ENCODE assay signal across 1 cellular context in the genomic region with DNA sequence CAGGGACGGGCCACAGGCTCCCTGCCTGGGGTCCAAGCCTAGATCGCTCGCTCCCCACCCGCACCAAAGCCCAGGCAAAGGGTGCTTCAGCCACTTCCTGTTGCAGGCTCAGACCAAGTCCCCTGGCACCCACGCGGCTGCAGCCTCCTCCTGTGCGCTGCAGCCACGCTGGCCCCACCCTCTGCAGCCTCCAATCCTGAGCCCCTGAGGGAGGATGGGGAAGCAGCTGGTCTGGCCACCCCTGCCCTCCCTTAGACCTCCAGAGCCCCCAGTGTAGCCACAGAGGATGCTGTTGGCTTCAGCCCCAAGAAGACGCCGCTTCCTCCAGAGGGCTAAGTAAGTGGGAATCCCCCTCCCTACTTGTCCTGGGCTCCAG.
A peak's percentile ranks its signal among the peaks of the same experiment; 100 is the strongest.
TF ChIP-seq lines count a peak whose summit lies in the region.

No MANE protein-coding gene starts in this region.

TF ChIP-seq in GM12878, 131 proteins besides CTCF, POLR2A, EP300 and RAD21 (continued from another document):
- TF ChIP-seq, protein P1, sequence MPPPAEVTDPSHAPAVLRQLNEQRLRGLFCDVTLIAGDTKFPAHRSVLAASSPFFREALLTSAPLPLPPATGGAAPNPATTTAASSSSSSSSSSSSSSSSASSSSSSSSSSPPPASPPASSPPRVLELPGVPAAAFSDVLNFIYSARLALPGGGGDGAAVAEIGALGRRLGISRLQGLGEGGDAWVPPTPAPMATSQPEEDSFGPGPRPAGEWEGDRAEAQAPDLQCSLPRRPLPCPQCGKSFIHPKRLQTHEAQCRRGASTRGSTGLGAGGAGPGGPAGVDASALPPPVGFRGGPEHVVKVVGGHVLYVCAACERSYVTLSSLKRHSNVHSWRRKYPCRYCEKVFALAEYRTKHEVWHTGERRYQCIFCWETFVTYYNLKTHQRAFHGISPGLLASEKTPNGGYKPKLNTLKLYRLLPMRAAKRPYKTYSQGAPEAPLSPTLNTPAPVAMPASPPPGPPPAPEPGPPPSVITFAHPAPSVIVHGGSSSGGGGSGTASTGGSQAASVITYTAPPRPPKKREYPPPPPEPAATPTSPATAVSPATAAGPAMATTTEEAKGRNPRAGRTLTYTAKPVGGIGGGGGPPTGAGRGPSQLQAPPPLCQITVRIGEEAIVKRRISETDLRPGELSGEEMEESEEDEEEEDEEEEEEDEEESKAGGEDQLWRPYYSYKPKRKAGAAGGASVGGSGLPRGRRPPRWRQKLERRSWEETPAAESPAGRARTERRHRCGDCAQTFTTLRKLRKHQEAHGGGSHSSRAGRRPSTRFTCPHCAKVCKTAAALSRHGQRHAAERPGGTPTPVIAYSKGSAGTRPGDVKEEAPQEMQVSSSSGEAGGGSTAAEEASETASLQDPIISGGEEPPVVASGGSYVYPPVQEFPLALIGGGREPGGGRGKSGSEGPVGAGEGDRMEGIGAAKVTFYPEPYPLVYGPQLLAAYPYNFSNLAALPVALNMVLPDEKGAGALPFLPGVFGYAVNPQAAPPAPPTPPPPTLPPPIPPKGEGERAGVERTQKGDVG (CRISPR knock-in tag; IDR thresholded peaks at IDR 0.05), result no peak
- TF ChIP-seq FOS (IDR thresholded peaks at IDR 0.05; ENCODE audit: borderline replicate concordance, extremely low read depth, insufficient read length) (no peak), ZZZ3 (IDR thresholded peaks at IDR 0.05; ENCODE audit: control insufficient read depth, insufficient read length, low read depth) (no peak), TBL1XR1 (IDR thresholded peaks at IDR 0.05; ENCODE audit: low read depth, low read length) (no peak), SP1 (IDR thresholded peaks at IDR 0.05; ENCODE audit: low read depth, low read length) (peak; percentile 15), KAT2A (conservative IDR thresholded peaks at IDR 0.05; ENCODE audit: control insufficient read depth, low read depth, low read length) (no peak), CBFB (IDR thresholded peaks at IDR 0.05; ENCODE audit: low read depth) (0 out of 2 replicates have a peak, but pooled peaks have one; percentile 42), SIN3A (IDR thresholded peaks at IDR 0.05; ENCODE audit: low read depth, low read length) (peak; percentile 58; the same call in 1 of the 2 replicates), RCOR1 (conservative IDR thresholded peaks at IDR 0.05; ENCODE audit: low read depth, low read length) (no peak), MYC (IDR thresholded peaks at IDR 0.05; ENCODE audit: insufficient read depth, insufficient read length, insufficient replicate concordance, low read length, severe bottlenecking) (no peak), HDGF (IDR thresholded peaks at IDR 0.05) (peak; percentile 87), HDAC6 (IDR thresholded peaks at IDR 0.05; ENCODE audit: unreplicated experiment) (no peak), BHLHE40 (IDR thresholded peaks at IDR 0.05; ENCODE audit: borderline replicate concordance in 1 of 2, low read depth in 2 of 2, low read length in 1 of 2) (peak in 1 of 2 experiments; percentile 47; a peak in 1 of 4 replicates)
- TF ChIP-seq, protein P2, sequence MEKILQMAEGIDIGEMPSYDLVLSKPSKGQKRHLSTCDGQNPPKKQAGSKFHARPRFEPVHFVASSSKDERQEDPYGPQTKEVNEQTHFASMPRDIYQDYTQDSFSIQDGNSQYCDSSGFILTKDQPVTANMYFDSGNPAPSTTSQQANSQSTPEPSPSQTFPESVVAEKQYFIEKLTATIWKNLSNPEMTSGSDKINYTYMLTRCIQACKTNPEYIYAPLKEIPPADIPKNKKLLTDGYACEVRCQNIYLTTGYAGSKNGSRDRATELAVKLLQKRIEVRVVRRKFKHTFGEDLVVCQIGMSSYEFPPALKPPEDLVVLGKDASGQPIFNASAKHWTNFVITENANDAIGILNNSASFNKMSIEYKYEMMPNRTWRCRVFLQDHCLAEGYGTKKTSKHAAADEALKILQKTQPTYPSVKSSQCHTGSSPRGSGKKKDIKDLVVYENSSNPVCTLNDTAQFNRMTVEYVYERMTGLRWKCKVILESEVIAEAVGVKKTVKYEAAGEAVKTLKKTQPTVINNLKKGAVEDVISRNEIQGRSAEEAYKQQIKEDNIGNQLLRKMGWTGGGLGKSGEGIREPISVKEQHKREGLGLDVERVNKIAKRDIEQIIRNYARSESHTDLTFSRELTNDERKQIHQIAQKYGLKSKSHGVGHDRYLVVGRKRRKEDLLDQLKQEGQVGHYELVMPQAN (conservative IDR thresholded peaks at IDR 0.05), result peak; percentile 75
- TF ChIP-seq, protein P3, sequence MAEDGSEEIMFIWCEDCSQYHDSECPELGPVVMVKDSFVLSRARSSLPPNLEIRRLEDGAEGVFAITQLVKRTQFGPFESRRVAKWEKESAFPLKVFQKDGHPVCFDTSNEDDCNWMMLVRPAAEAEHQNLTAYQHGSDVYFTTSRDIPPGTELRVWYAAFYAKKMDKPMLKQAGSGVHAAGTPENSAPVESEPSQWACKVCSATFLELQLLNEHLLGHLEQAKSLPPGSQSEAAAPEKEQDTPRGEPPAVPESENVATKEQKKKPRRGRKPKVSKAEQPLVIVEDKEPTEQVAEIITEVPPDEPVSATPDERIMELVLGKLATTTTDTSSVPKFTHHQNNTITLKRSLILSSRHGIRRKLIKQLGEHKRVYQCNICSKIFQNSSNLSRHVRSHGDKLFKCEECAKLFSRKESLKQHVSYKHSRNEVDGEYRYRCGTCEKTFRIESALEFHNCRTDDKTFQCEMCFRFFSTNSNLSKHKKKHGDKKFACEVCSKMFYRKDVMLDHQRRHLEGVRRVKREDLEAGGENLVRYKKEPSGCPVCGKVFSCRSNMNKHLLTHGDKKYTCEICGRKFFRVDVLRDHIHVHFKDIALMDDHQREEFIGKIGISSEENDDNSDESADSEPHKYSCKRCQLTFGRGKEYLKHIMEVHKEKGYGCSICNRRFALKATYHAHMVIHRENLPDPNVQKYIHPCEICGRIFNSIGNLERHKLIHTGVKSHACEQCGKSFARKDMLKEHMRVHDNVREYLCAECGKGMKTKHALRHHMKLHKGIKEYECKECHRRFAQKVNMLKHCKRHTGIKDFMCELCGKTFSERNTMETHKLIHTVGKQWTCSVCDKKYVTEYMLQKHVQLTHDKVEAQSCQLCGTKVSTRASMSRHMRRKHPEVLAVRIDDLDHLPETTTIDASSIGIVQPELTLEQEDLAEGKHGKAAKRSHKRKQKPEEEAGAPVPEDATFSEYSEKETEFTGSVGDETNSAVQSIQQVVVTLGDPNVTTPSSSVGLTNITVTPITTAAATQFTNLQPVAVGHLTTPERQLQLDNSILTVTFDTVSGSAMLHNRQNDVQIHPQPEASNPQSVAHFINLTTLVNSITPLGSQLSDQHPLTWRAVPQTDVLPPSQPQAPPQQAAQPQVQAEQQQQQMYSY (CRISPR knock-in tag; IDR thresholded peaks at IDR 0.05), result no peak
- TF ChIP-seq, protein P4, sequence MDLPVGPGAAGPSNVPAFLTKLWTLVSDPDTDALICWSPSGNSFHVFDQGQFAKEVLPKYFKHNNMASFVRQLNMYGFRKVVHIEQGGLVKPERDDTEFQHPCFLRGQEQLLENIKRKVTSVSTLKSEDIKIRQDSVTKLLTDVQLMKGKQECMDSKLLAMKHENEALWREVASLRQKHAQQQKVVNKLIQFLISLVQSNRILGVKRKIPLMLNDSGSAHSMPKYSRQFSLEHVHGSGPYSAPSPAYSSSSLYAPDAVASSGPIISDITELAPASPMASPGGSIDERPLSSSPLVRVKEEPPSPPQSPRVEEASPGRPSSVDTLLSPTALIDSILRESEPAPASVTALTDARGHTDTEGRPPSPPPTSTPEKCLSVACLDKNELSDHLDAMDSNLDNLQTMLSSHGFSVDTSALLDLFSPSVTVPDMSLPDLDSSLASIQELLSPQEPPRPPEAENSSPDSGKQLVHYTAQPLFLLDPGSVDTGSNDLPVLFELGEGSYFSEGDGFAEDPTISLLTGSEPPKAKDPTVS (IDR thresholded peaks at IDR 0.05; ENCODE audit: low read depth, low read length), result no peak
TF ChIP-seq in GM12878: peak in this region for 30.
